Comparison of ENCODE assay signal across 12 cellular contexts in genomic region chr4:165684177-165684870, GRCh38.
A peak's percentile ranks its signal among the peaks of the same experiment; 100 is the strongest.
DNase-seq lines count a peak whose midpoint lies in the region; TF ChIP-seq lines count a peak whose summit lies in the region.
"Had no signal": no experiment of that assay in that cellular context is flagged by ENCODE, and none has a peak within 500 bp of the region (broad histone marks: within the 10 kb centered on the region; RNA-seq: fewer than 3 reads in every experiment).

No MANE protein-coding gene starts in this region.

- H3K27ac ChIP-seq in GM23248 (no peak overlapping the region), osteoblast (ENCODE audit: low read depth, low read length) (no peak overlapping the region), Karpas-422 (ENCODE audit: low read length) (no peak overlapping the region)

- H3K36me3 ChIP-seq in GM23248 (ENCODE audit: low read depth) (no peaks in the 10 kb centered on the region), osteoblast (ENCODE audit: insufficient read depth, low read length) (no peaks in the 10 kb centered on the region), Karpas-422 (ENCODE audit: insufficient read depth, low read length) (no peaks in the 10 kb centered on the region)

- H3K4me2 ChIP-seq in GM23248 (ENCODE audit: unreplicated experiment) (no peak overlapping the region), osteoblast (ENCODE audit: insufficient read depth, low read length) (peak overlapping the region; percentile 35), Karpas-422 (ENCODE audit: low read depth, low read length, poor library complexity, severe bottlenecking) (no peak overlapping the region)

- H3K4me1 ChIP-seq in GM23248 (ENCODE audit: insufficient read depth) (no peaks in the 10 kb centered on the region), osteoblast (ENCODE audit: insufficient read depth, low read length) (peaks cover 5% of the 10 kb centered on the region), Karpas-422 (ENCODE audit: low read length) (no peaks in the 10 kb centered on the region)

- H3K4me3 ChIP-seq in GM23248 = no peak overlapping the region
- H3K4me3 ChIP-seq in epithelial cell of proximal tubule (ENCODE audit: low read depth, low read length) = no peak overlapping the region
- H3K4me3 ChIP-seq in osteoblast (ENCODE audit: insufficient read depth, low read length) = no peak overlapping the region
- H3K4me3 ChIP-seq in Karpas-422 (ENCODE audit: low read length) = no peak overlapping the region

- no peaks in the 10 kb centered on the region for H3K9me3 ChIP-seq in GM23248 (ENCODE audit: low read depth)
- H3K9me3 ChIP-seq in osteoblast (ENCODE audit: low read depth, low read length) = no peaks in the 10 kb centered on the region
- H3K9me3 ChIP-seq in Karpas-422 (ENCODE audit: low read length) = no peaks in the 10 kb centered on the region

- WGBS in GM23248 (ENCODE audit: low coverage in 1 of 2, low lambda C conversion rate in 2 of 2, missing lambda C conversion rate in 2 of 2), 2 experiments = 36 to 37% methylated on average over 8 of the region's 8 CpGs

- no peaks in the 10 kb centered on the region for H3K27me3 ChIP-seq in GM23248 (replicated peaks; ENCODE audit: insufficient read depth)
- H3K27me3 ChIP-seq in osteoblast (ENCODE audit: insufficient read depth, low read length) = no peaks in the 10 kb centered on the region
- H3K27me3 ChIP-seq in Karpas-422 (ENCODE audit: low read length) = no peaks in the 10 kb centered on the region

- H3K9me2 ChIP-seq in GM23248 (ENCODE audit: insufficient read depth) (no peaks in the 10 kb centered on the region), Karpas-422 (replicated peaks; ENCODE audit: insufficient read depth, low read length) (no peaks in the 10 kb centered on the region)

- H2AFZ ChIP-seq in GM23248 = no peak overlapping the region
- peak overlapping the region; percentile 7 for H2AFZ ChIP-seq in osteoblast (ENCODE audit: low read length)
- no peak overlapping the region; the same call in 1 of the 2 replicates for H2AFZ ChIP-seq in Karpas-422 (ENCODE audit: low read length)

- TF ChIP-seq CTCF in epithelial cell of proximal tubule (conservative IDR thresholded peaks at IDR 0.05; ENCODE audit: low read depth, low read length) (no peak), osteoblast (IDR thresholded peaks at IDR 0.05; ENCODE audit: extremely low read depth, low read depth, low read length) (no peak), GM13976 (IDR thresholded peaks at IDR 0.05; ENCODE audit: borderline replicate concordance, control extremely low read depth, extremely low read depth, insufficient read depth, missing control alignments) (no peak)

- no peaks in the 10 kb centered on the region for H3F3A ChIP-seq in GM23248 (ENCODE audit: insufficient read depth)

- no peaks in the 10 kb centered on the region for H4K20me1 ChIP-seq in GM23248 (ENCODE audit: insufficient read depth)
- no peaks in the 10 kb centered on the region for H4K20me1 ChIP-seq in osteoblast (ENCODE audit: insufficient read depth, low read length)
- H4K20me1 ChIP-seq in Karpas-422 (ENCODE audit: insufficient read depth, low read depth, low read length) = no peaks in the 10 kb centered on the region

- H3K9ac ChIP-seq in GM23248 (no peak overlapping the region), Karpas-422 (ENCODE audit: low read length) (no peak overlapping the region)

- peak; percentile 46 for DNase-seq in GM23248
- peak; percentile 79 for DNase-seq in RPMI7951 (ENCODE audit: low read depth)
- DNase-seq in epithelial cell of proximal tubule (ENCODE audit: low read depth) = peak; percentile 20
- DNase-seq in osteoblast (ENCODE audit: insufficient read length, low spot score, missing footprints) = no peak
- DNase-seq in hypothalamus (lab: John Stamatoyannopoulos, UW) = no peak
- DNase-seq in GM13976 (ENCODE audit: low spot score) = no peak
- no peak for DNase-seq in NK-92 (lab: John Stamatoyannopoulos, UW; ENCODE audit: unreplicated experiment)
- DNase-seq in Karpas-422 = no peak
- DNase-seq: immature natural killer cell; NCI-H1105 treated with DMSO at 0.1 percent for 48 hours; NK-92 treated with Interleukin-12 subunit alpha and Interleukin-12 subunit beta, amount 100 ng/mL, for 24 hours; stimulated activated naive B cell treated with anti-CD40 and anti-IgM and Interleukin-4, amounts not matched to agents 10 μg/mL and 1 μg/mL and 100 μg/mL, for 72 hours had no signal

- H3K79me2 ChIP-seq in GM23248 (ENCODE audit: insufficient read depth) = no peaks in the 10 kb centered on the region
- no peaks in the 10 kb centered on the region for H3K79me2 ChIP-seq in osteoblast (ENCODE audit: insufficient read depth, low read length)
- H3K79me2 ChIP-seq in Karpas-422 (ENCODE audit: low read length) = no peaks in the 10 kb centered on the region

- in situ Hi-C loops in GM23248 (cut with MboI) = no loop called here
- in situ Hi-C loops in GM13976 (cut with MboI; ENCODE audit: low sequenced_read_pairs, unreplicated experiment) = no loop called here

Comparison
In these comparisons a context has a peak if more than half of its experiments do, and no peak if none do; other contexts are left out.
1. DNase-seq: peak in GM23248 (single experiment), RPMI7951 (single experiment) and epithelial cell of proximal tubule (single experiment); none in osteoblast (single experiment), hypothalamus (0 of 51), GM13976 (single experiment), NK-92 (single experiment) and Karpas-422 (single experiment).